ENCODE assay signal across 8 cellular contexts in genomic region chr19:42450314-42450934, GRCh38. TPM values are rescaled to one million over a fixed set of nuclear protein-coding genes. Genes with fewer than 3 reads are reported as not detected.
A peak's percentile ranks its signal among the peaks of the same experiment; 100 is the strongest.
DNase-seq lines count a peak whose midpoint lies in the region; ATAC-seq and TF ChIP-seq lines count a peak whose summit lies in the region.

No MANE protein-coding gene starts in this region.

- H3K4me3 Mint-ChIP-seq in chondrocyte (ENCODE audit: unreplicated experiment), result no peak overlapping the region

- peak; percentile 97 for TF ChIP-seq CTCF in chondrocyte (IDR thresholded peaks at IDR 0.05)

- no peaks in the 10 kb centered on the region for H3K4me1 Mint-ChIP-seq in chondrocyte (ENCODE audit: low read depth)

- peaks cover 29% of the 10 kb centered on the region for H3K27me3 Mint-ChIP-seq in chondrocyte (ENCODE audit: low read depth)

- DNase-seq in NCI-H187 (lab: John Stamatoyannopoulos, UW) (peak; percentile 28 to 54), NCI-H187 treated with DMSO at 0.1 percent for 48 hours (lab: John Stamatoyannopoulos, UW) (no peak), NCI-H226 (peak; percentile 74), chondrocyte (ENCODE audit: low spot score) (no peak), left lobe of liver (ENCODE audit: low spot score) (peak; percentile 93)
- DNase-seq in activated CD4-positive, alpha-beta T cell treated with anti-CD3 and anti-CD28 coated beads for 1 hour, result peak; percentile 61
- DNase-seq in stimulated activated CD4-positive, alpha-beta T cell treated with anti-CD3 and anti-CD28 coated beads, Interleukin-4, amount 100 ng/mL, for 24 hours, result peak; percentile 82

- no peaks in the 10 kb centered on the region for H3K9me3 Mint-ChIP-seq in chondrocyte (ENCODE audit: low read depth)

- H3K27ac Mint-ChIP-seq in chondrocyte (ENCODE audit: unreplicated experiment), result no peak overlapping the region

- no peaks in the 10 kb centered on the region for H3K36me3 Mint-ChIP-seq in chondrocyte (ENCODE audit: low read depth)

- ATAC-seq in HG03135 (IDR thresholded peaks at IDR 0.05; ENCODE audit: unreplicated experiment), result peak; percentile 89
- ATAC-seq in left lobe of liver, result peak; percentile 99

RNA-seq across cellular contexts. Expression of gene CXCL17, which starts 7.7 kb away (rescaled TPM):
- total RNA-seq in chondrocyte (not detected in 3 replicates), left lobe of liver (not detected)

RNA-seq across cellular contexts. Expression of gene LIPE, which starts 23.2 kb away (rescaled TPM):
- total RNA-seq in chondrocyte (3.6 to 3.9 TPM (median 3.8 TPM) in 3 replicates), left lobe of liver (0.83 TPM)

Comparison
In these comparisons a context has a peak if more than half of its experiments do, and no peak if none do; other contexts are left out.
1. DNase-seq: peak in NCI-H187 (2 of 2), NCI-H226 (single experiment), activated CD4-positive, alpha-beta T cell treated with anti-CD3 and anti-CD28 coated beads for 1 hour (single experiment), left lobe of liver (single experiment) and stimulated activated CD4-positive, alpha-beta T cell treated with anti-CD3 and anti-CD28 coated beads, Interleukin-4, amount 100 ng/mL, for 24 hours (single experiment); none in NCI-H187 treated with DMSO at 0.1 percent for 48 hours (single experiment) and chondrocyte (single experiment).